21 cellular contexts compared by ENCODE assay signal in genomic region chr14:99210333-99210732, GRCh38.
DNase-seq lines count a peak whose midpoint lies in the region; ATAC-seq, FAIRE-seq and TF ChIP-seq lines count a peak whose summit lies in the region.
"Had no signal": no experiment of that assay in that cellular context is flagged by ENCODE, and none has a peak within 500 bp of the region (broad histone marks: within the 10 kb centered on the region; RNA-seq: fewer than 3 reads in every experiment).

No MANE protein-coding gene starts in this region.

- H2BK120ac ChIP-seq in mesendoderm (ENCODE audit: low read depth, low read length) = no peak overlapping the region

- no CpG with 5 or more reads among the region's 8 CpGs for WGBS in mesendoderm (ENCODE audit: extremely low coverage, insufficient coverage, low lambda C conversion rate)

- H3K4me3 Mint-ChIP-seq in WTC11 = no peak overlapping the region
- peak overlapping the region; percentile 9 for H3K4me3 Mint-ChIP-seq in activated naive CD8-positive, alpha-beta T cell treated with anti-CD3 and anti-CD28 coated beads, Interleukin-2, amount 50 U/mL, for 24 hours

- peaks cover 21% of the 10 kb centered on the region for H3K79me2 ChIP-seq in mesendoderm (ENCODE audit: control insufficient read depth, insufficient read depth, low read length)

- peaks cover 35% of the 10 kb centered on the region for H3K79me1 ChIP-seq in mesendoderm (ENCODE audit: low read length)

- DNase-seq in Right ventricle myocardium inferior (ENCODE audit: missing footprints) (peak; percentile 4), cardiac septum (ENCODE audit: low spot score) (no peak), WTC11 (ENCODE audit: low spot score) (no peak), mesendoderm (no peak), RCC 7860 (ENCODE audit: low spot score) (no peak), NCI-H226 (no peak)
- DNase-seq in activated naive CD8-positive, alpha-beta T cell treated with anti-CD3 and anti-CD28 coated beads, Interleukin-2, amount 50 U/mL, for 24 hours = no peak
- DNase-seq: activated effector memory CD4-positive, alpha-beta T cell treated with anti-CD3 and anti-CD28 coated beads, Interleukin-2, amount 50 U/mL, for 16 hours; aorta; central memory CD4-positive, alpha-beta T cell; DMS53; head of caudate nucleus; NCI-H187; NCI-H2171 treated with DMSO at 0.1 percent for 48 hours; stomach; tibial artery had no signal

- H3K4me1 ChIP-seq in mesendoderm (ENCODE audit: control insufficient read depth, low read depth, low read length) = no peaks in the 10 kb centered on the region

- no peak overlapping the region for H3K18ac ChIP-seq in mesendoderm (ENCODE audit: low read length)

- no peak overlapping the region for H3K9ac ChIP-seq in mesendoderm (ENCODE audit: low read length)

- no peak for ATAC-seq in Right ventricle myocardium inferior
- no peak for ATAC-seq in WTC11
- no peak for ATAC-seq in activated naive CD8-positive, alpha-beta T cell treated with anti-CD3 and anti-CD28 coated beads, Interleukin-2, amount 50 U/mL, for 24 hours
- ATAC-seq: HCT116, sciatic nerve had no signal

- no peaks in the 10 kb centered on the region for H3K27me3 Mint-ChIP-seq in WTC11 (ENCODE audit: low read depth)
- peaks cover 2% of the 10 kb centered on the region for H3K27me3 Mint-ChIP-seq in activated naive CD8-positive, alpha-beta T cell treated with anti-CD3 and anti-CD28 coated beads, Interleukin-2, amount 50 U/mL, for 24 hours

- no peak overlapping the region for H3K4me3 ChIP-seq in mesendoderm (ENCODE audit: low read length)
- H3K4me3 ChIP-seq: lung, stomach, tibial artery had no signal

- intact Hi-C loops in Right ventricle myocardium inferior (cut with DNase I) = no loop called here
- intact Hi-C loops in cardiac septum (cut with DNase I) = no loop called here

- H4K5ac ChIP-seq in mesendoderm (ENCODE audit: low read length) = no peak overlapping the region

- no peak overlapping the region for H3K27ac ChIP-seq in mesendoderm (ENCODE audit: low read depth, low read length)
- H3K27ac ChIP-seq: stomach, tibial artery, VCaP had no signal

- no peak overlapping the region for H3K4me2 ChIP-seq in mesendoderm (ENCODE audit: low read length)

- peaks cover 34% of the 10 kb centered on the region for H3K4me1 Mint-ChIP-seq in WTC11
- peaks cover 98% of the 10 kb centered on the region for H3K4me1 Mint-ChIP-seq in activated naive CD8-positive, alpha-beta T cell treated with anti-CD3 and anti-CD28 coated beads, Interleukin-2, amount 50 U/mL, for 24 hours

- CTCF ChIA-PET in WTC11 (lab: Charles Lee) = no interaction called here

- no peaks in the 10 kb centered on the region for H3K27me3 ChIP-seq in mesendoderm (ENCODE audit: insufficient read depth, low read length, poor library complexity)

- H3K36me3 Mint-ChIP-seq in WTC11 = no peaks in the 10 kb centered on the region
- peaks cover 10% of the 10 kb centered on the region for H3K36me3 Mint-ChIP-seq in activated naive CD8-positive, alpha-beta T cell treated with anti-CD3 and anti-CD28 coated beads, Interleukin-2, amount 50 U/mL, for 24 hours (ENCODE audit: low read depth)

- H3K4ac ChIP-seq in mesendoderm (ENCODE audit: low read depth, low read length) = no peak overlapping the region

- no peak overlapping the region for H2AK5ac ChIP-seq in mesendoderm (ENCODE audit: low read length)

- no peaks in the 10 kb centered on the region for H3K36me3 ChIP-seq in mesendoderm (ENCODE audit: control insufficient read depth, insufficient read depth, low read length)
- H3K36me3 ChIP-seq: stomach, tibial artery had no signal

- no peak overlapping the region for H3K56ac ChIP-seq in mesendoderm (ENCODE audit: low read length)

- no peak for TF ChIP-seq CTCF in WTC11 (IDR thresholded peaks at IDR 0.05)

- H3K27ac Mint-ChIP-seq in WTC11 = peak overlapping the region; percentile 50
- peak overlapping the region; percentile 98 for H3K27ac Mint-ChIP-seq in activated naive CD8-positive, alpha-beta T cell treated with anti-CD3 and anti-CD28 coated beads, Interleukin-2, amount 50 U/mL, for 24 hours

- POLR2A ChIA-PET in WTC11 (lab: Charles Lee) = no interaction called here

- no peaks in the 10 kb centered on the region for H3K9me3 Mint-ChIP-seq in WTC11
- H3K9me3 Mint-ChIP-seq in activated naive CD8-positive, alpha-beta T cell treated with anti-CD3 and anti-CD28 coated beads, Interleukin-2, amount 50 U/mL, for 24 hours = no peaks in the 10 kb centered on the region

- no peak overlapping the region for H4K8ac ChIP-seq in mesendoderm (ENCODE audit: low read depth, low read length)

- H3K23ac ChIP-seq in mesendoderm (ENCODE audit: low read length) = no peak overlapping the region

- FAIRE-seq in RCC 7860 (lab: Jason Lieb, UNC) = no peak
- FAIRE-seq: G401.6 had no signal

- H2BK5ac ChIP-seq in mesendoderm (ENCODE audit: low read length) = no peak overlapping the region

- no peak overlapping the region for H2BK15ac ChIP-seq in mesendoderm (replicated peaks; ENCODE audit: low read depth)

TF ChIP-seq in WTC11, 78 proteins besides CTCF, POLR2A, EP300 and RAD21:
- TF ChIP-seq AR (CRISPR knock-in tag; IDR thresholded peaks at IDR 0.05) (no peak), FOXP1 (CRISPR knock-in tag; IDR thresholded peaks at IDR 0.05; ENCODE audit: borderline replicate concordance) (no peak), ATF6 (CRISPR knock-in tag; IDR thresholded peaks at IDR 0.05) (no peak), E2F4 (CRISPR knock-in tag; IDR thresholded peaks at IDR 0.05; ENCODE audit: borderline replicate concordance, low read depth) (no peak), TEAD4 (CRISPR knock-in tag; IDR thresholded peaks at IDR 0.05) (no peak), IRF1 (CRISPR knock-in tag; IDR thresholded peaks at IDR 0.05) (no peak), GTF2I (CRISPR knock-in tag; conservative IDR thresholded peaks at IDR 0.05) (no peak), ZNF232 (CRISPR knock-in tag; IDR thresholded peaks at IDR 0.05) (no peak), ZBTB43 (CRISPR knock-in tag; IDR thresholded peaks at IDR 0.05) (no peak)
